In the genomic region with DNA sequence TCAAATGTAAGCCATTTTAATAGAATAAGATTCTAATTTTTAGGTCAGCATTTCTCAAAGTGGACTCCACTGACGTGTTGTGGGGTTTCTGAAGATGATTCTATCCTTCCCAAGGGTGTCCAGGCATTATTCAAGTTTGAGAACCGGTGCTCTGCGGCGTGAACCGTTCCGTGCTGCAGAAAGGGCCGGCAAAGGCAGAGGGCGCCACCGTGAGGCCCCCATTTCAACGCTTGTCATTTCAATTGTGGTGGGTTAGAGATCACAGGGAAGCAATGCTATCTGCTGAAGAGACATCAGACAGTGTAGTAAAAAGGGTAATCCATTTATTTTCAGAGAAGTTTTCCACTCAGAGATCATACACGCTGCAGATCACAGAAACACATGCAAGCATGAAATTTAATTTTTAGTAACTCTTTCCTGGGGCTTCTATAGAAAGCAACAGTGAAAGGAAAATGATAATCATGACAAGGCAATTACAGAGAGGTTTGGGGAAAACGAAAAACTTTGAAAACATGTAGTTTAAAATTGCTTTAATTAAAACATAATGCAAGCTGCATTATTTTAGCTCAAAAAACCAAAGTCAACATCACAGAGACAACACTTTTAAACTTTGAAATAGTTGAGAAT, we compare ENCODE assay signal across 8 cellular contexts.
DNase-seq lines count a peak whose midpoint lies in the region; ATAC-seq and TF ChIP-seq lines count a peak whose summit lies in the region.

No MANE protein-coding gene starts in this region.

- TF ChIP-seq CTCF in AG10803 (conservative IDR thresholded peaks at IDR 0.05; ENCODE audit: low read length) (peak; percentile 40), VCaP (conservative IDR thresholded peaks at IDR 0.05) (peak; percentile 91)

- H3K27ac ChIP-seq in VCaP, result peak overlapping the region; percentile 68

- no peaks in the 10 kb centered on the region for H3K9me3 ChIP-seq in MG63

- ATAC-seq in GM18909 (IDR thresholded peaks at IDR 0.05; ENCODE audit: poor library complexity, unreplicated experiment) (peak; percentile 72), GM21737 (IDR thresholded peaks at IDR 0.05; ENCODE audit: unreplicated experiment) (no peak)

- DNase-seq in AG10803 (ENCODE audit: low read depth), result no peak
- DNase-seq in MG63, result peak; percentile 2
- DNase-seq in germinal center (ENCODE audit: low spot score), result peak; percentile 9
- DNase-seq in stimulated activated CD4-positive, alpha-beta T cell treated with anti-CD3 and anti-CD28 coated beads, Interleukin-12 subunit alpha, Interleukin-12 subunit beta, amount 100 ng/mL, for 4 hours, result peak; percentile 38
- DNase-seq in kidney glomerular epithelial cell (lab: John Stamatoyannopoulos, UW), result no peak

- H3K36me3 ChIP-seq in MG63, result no peaks in the 10 kb centered on the region

- 0 out of 2 replicates have a peak, but pooled peaks cover 2% of the 10 kb centered on the region for H3K27me3 ChIP-seq in MG63

- no peak overlapping the region for H3K4me3 ChIP-seq in AG10803 (ENCODE audit: low read length)
- no peak overlapping the region for H3K4me3 ChIP-seq in MG63

Comparison
In these comparisons a context has a peak if more than half of its experiments do, and no peak if none do; other contexts are left out.
1. DNase-seq: peak in MG63 (single experiment), germinal center (single experiment) and stimulated activated CD4-positive, alpha-beta T cell treated with anti-CD3 and anti-CD28 coated beads, Interleukin-12 subunit alpha, Interleukin-12 subunit beta, amount 100 ng/mL, for 4 hours (single experiment); none in AG10803 (single experiment) and kidney glomerular epithelial cell (single experiment).